Comparison of ENCODE assay signal across 18 cellular contexts in genomic region chr6:155278319-155279049, GRCh38. TPM values are rescaled to one million over a fixed set of nuclear protein-coding genes. Genes with fewer than 3 reads are reported as not detected.
"Had no signal": no experiment of that assay in that cellular context is flagged by ENCODE, and none has a peak within 500 bp of the region (broad histone marks: within the 10 kb centered on the region; RNA-seq: fewer than 3 reads in every experiment).

No MANE protein-coding gene starts in this region.

- H3K27me3 ChIP-seq: upper lobe of right lung had no signal

- H3K27me3 Mint-ChIP-seq: activated naive CD8-positive, alpha-beta T cell treated with anti-CD3 and anti-CD28 coated beads, Interleukin-2, amount 50 U/mL, for 24 hours; natural killer cell treated with Interleukin-12 subunit alpha and Interleukin-12 subunit beta and Interleukin-15 and Interleukin-18, amount 100 ng/mL, for 72 hours; progenitor cell of endocrine pancreas; T-helper 17 cell had no signal

- H3K9me3 Mint-ChIP-seq: activated naive CD8-positive, alpha-beta T cell treated with anti-CD3 and anti-CD28 coated beads, Interleukin-2, amount 50 U/mL, for 24 hours; natural killer cell treated with Interleukin-12 subunit alpha and Interleukin-12 subunit beta and Interleukin-15 and Interleukin-18, amount 100 ng/mL, for 72 hours had no signal

- ATAC-seq: activated naive CD8-positive, alpha-beta T cell treated with anti-CD3 and anti-CD28 coated beads, Interleukin-2, amount 50 U/mL, for 24 hours; left colon; natural killer cell treated with Interleukin-12 subunit alpha and Interleukin-12 subunit beta and Interleukin-15 and Interleukin-18, amount 100 ng/mL, for 72 hours; stimulated activated naive CD8-positive, alpha-beta T cell treated with anti-CD3 and anti-CD28 coated beads, Interleukin-15, Interleukin-2, amounts not matched to agents 100 U/mL and 50 U/mL, for 24 hours; T-helper 17 cell; upper lobe of right lung had no signal

- H3K27ac Mint-ChIP-seq: activated naive CD8-positive, alpha-beta T cell treated with anti-CD3 and anti-CD28 coated beads, Interleukin-2, amount 50 U/mL, for 24 hours; natural killer cell treated with Interleukin-12 subunit alpha and Interleukin-12 subunit beta and Interleukin-15 and Interleukin-18, amount 100 ng/mL, for 72 hours; progenitor cell of endocrine pancreas; T-helper 17 cell had no signal

- H3K4me3 ChIP-seq: upper lobe of right lung had no signal

- H3K4me3 Mint-ChIP-seq: activated naive CD8-positive, alpha-beta T cell treated with anti-CD3 and anti-CD28 coated beads, Interleukin-2, amount 50 U/mL, for 24 hours; natural killer cell treated with Interleukin-12 subunit alpha and Interleukin-12 subunit beta and Interleukin-15 and Interleukin-18, amount 100 ng/mL, for 72 hours; T-helper 17 cell had no signal

- H3K27ac ChIP-seq: upper lobe of right lung had no signal

- H3K9me3 ChIP-seq: upper lobe of right lung had no signal

- DNase-seq: activated CD4-positive, alpha-beta T cell treated with anti-CD3 and anti-CD28 coated beads, Interleukin-2, amount 50 U/mL, for 1 hour; activated naive CD8-positive, alpha-beta T cell treated with anti-CD3 and anti-CD28 coated beads, Interleukin-2, amount 50 U/mL, for 24 hours; activated T-cell treated with anti-CD3 and anti-CD28 coated beads, Interleukin-2, amount 50 U/mL, for 1 hour; caudate nucleus; effector memory CD4-positive, alpha-beta T cell; left colon; nucleus accumbens; stimulated activated CD4-positive, alpha-beta T cell treated with anti-CD3 and anti-CD28 coated beads, Interleukin-12 subunit alpha, Interleukin-12 subunit beta, amount 100 ng/mL, for 4 hours; stimulated activated CD4-positive, alpha-beta T cell treated with anti-CD3 and anti-CD28 coated beads, Interleukin-2, amount 100 ng/mL, for 48 hours; stimulated activated naive CD8-positive, alpha-beta T cell treated with anti-CD3 and anti-CD28 coated beads, Interleukin-15, Interleukin-2, amounts not matched to agents 100 U/mL and 50 U/mL, for 24 hours; T-helper 17 cell; upper lobe of right lung had no signal

- H3K4me1 ChIP-seq: upper lobe of right lung had no signal

RNA-seq across cellular contexts. Expression of gene CLDN20, which starts 14.7 kb away (rescaled TPM):
- total RNA-seq: activated CD8-positive, alpha-beta memory T cell treated with anti-CD3 and anti-CD28 coated beads for 36 hours; astrocyte; epithelial cell of proximal tubule; left colon; natural killer cell treated with Interleukin-12 subunit alpha and Interleukin-12 subunit beta and Interleukin-15 and Interleukin-18, amount 100 ng/mL, for 72 hours; progenitor cell of endocrine pancreas; T-helper 17 cell; temporal lobe; upper lobe of right lung had no signal
